Comparison of ENCODE assay signal across 28 cellular contexts in the genomic region with DNA sequence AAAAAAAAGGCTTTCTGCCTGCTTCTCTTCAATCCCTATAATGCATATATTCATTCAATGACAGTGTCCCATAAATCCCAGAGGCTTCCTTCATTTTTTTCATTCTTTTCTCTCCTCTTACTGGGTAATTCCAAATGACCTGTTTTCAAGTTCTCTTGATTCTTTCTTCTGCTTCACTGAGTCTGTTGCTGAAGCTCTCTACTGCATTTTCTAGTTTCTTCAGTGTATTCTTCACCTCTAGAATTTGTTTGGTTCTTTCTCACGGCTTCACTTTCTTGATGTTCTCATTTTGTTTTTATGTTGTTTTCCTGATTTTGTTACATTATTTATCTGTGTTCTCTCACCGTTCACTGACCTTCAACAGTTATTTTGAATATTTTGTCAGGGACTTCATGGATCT.
DNase-seq lines count a peak whose midpoint lies in the region; ATAC-seq, FAIRE-seq and TF ChIP-seq lines count a peak whose summit lies in the region.
"Had no signal": no experiment of that assay in that cellular context is flagged by ENCODE, and none has a peak within 500 bp of the region (broad histone marks: within the 10 kb centered on the region; RNA-seq: fewer than 3 reads in every experiment).

No MANE protein-coding gene starts in this region.

- 57% methylated on average over 2 of the region's 2 CpGs for WGBS in K562 (ENCODE audit: insufficient coverage, low coverage, missing lambda C conversion rate)

- DNase-seq in activated T-cell treated with anti-CD3 and anti-CD28 coated beads, Interleukin-2, amount 50 U/mL, for 72 hours: no peak
- DNase-seq in activated T-cell treated with anti-CD3 and anti-CD28 coated beads for 4 hours (no peak), KBM-7 (peak; percentile 21), OCI-LY7 (ENCODE audit: low spot score) (peak; percentile 2), K562 (ENCODE audit: extremely low read depth in 1 of 4, low spot score in 3 of 4) (no peak), Right ventricle myocardium inferior (ENCODE audit: missing footprints) (no peak), NCI-H510A (lab: John Stamatoyannopoulos, UW) (no peak)
- no peak for DNase-seq in activated T-helper 1 cell treated with anti-CD3 and anti-CD28 coated beads, Interleukin-12 subunit alpha, Interleukin-12 subunit beta, Interleukin-2, Interleukin-4 antibody, amounts not matched to agents 30 ng/mL and 10 ng/mL and 1 ng/mL, durations not matched to agents 14 hours and 24 hours and 36 hours (ENCODE audit: low spot score)
- DNase-seq: 8988T; ACHN; BE2C; C1 segment of cervical spinal cord; CD4-positive, alpha-beta memory T cell; CD4-positive, CD25-positive, alpha-beta regulatory T cell; CD8-positive, alpha-beta memory T cell; COR-L47; DMS 273 treated with DMSO at 0.1 percent for 48 hours; DMS153; DMS53; DMS79; DND-41; EL; GDM1 had no signal

- H3K4me3 ChIP-seq in OCI-LY7 (ENCODE audit: low read depth, low read length, poor library complexity, severe bottlenecking) (no peak overlapping the region), K562 (no peak overlapping the region)
- H3K4me3 ChIP-seq: BLaER1 had no signal

- H4K20me1 ChIP-seq in OCI-LY7 (ENCODE audit: insufficient read depth, low read length): no peaks in the 10 kb centered on the region
- H4K20me1 ChIP-seq in K562 (replicated peaks; ENCODE audit: control insufficient read depth, insufficient read depth, low read length): no peaks in the 10 kb centered on the region
- H4K20me1 ChIP-seq: BLaER1 had no signal

- TF ChIP-seq POLR2A in K562 (conservative IDR thresholded peaks at IDR 0.05): no peak

- intact Hi-C loops in OCI-LY7 (cut with micrococcal nuclease; ENCODE audit: unreplicated experiment) (no loop called here), K562 (cut with micrococcal nuclease) (no loop called here), Right ventricle myocardium inferior (cut with DNase I) (no loop called here)
- intact Hi-C loops in activated T-helper 1 cell treated with anti-CD3 and anti-CD28 coated beads, Interleukin-12 subunit alpha, Interleukin-12 subunit beta, Interleukin-2, Interleukin-4 antibody, amounts not matched to agents 30 ng/mL and 10 ng/mL and 1 ng/mL, durations not matched to agents 14 hours and 24 hours and 36 hours (cut with micrococcal nuclease): no loop called here

- ATAC-seq in activated T-cell treated with anti-CD3 and anti-CD28 coated beads, Interleukin-2, amount 50 U/mL, for 72 hours (replicated peaks in 1 of 2): no peak
- no peak for ATAC-seq in K562
- ATAC-seq in Right ventricle myocardium inferior: no peak

- H3K36me3 ChIP-seq in OCI-LY7 (ENCODE audit: insufficient read depth, low read length) (peaks cover 30% of the 10 kb centered on the region), K562 (ENCODE audit: control insufficient read depth, insufficient read depth, low read length) (peaks cover 11% of the 10 kb centered on the region; the same call in 2 of the 3 replicates)
- H3K36me3 ChIP-seq: BE2C had no signal

- H3K27ac Mint-ChIP-seq in activated T-cell treated with anti-CD3 and anti-CD28 coated beads, Interleukin-2, amount 50 U/mL, for 72 hours: peak overlapping the region; percentile 1
- H3K27ac Mint-ChIP-seq in activated T-helper 1 cell treated with anti-CD3 and anti-CD28 coated beads, Interleukin-12 subunit alpha, Interleukin-12 subunit beta, Interleukin-2, Interleukin-4 antibody, amounts not matched to agents 30 ng/mL and 10 ng/mL and 1 ng/mL, durations not matched to agents 14 hours and 24 hours and 36 hours: no peak overlapping the region
- H3K27ac Mint-ChIP-seq: CD14-positive monocyte; CD4-positive, CD25-positive, alpha-beta regulatory T cell had no signal

- no peak for TF ChIP-seq RAD21 in K562 (CRISPR knock-in tag; conservative IDR thresholded peaks at IDR 0.05 in 1 of 2, IDR thresholded peaks at IDR 0.05 in 1 of 2)

- no peak for FAIRE-seq in K562 (lab: Jason Lieb, UNC)
- FAIRE-seq: A204.1, GM12891, GM19239 had no signal

- H3K27ac ChIP-seq in OCI-LY7 (ENCODE audit: low read depth, low read length, poor library complexity, severe bottlenecking) (no peak overlapping the region), K562 (ENCODE audit: extremely low read depth, low read depth, low read length) (no peak overlapping the region)
- H3K27ac ChIP-seq: BLaER1 had no signal

- H3K4me1 Mint-ChIP-seq in activated T-cell treated with anti-CD3 and anti-CD28 coated beads, Interleukin-2, amount 50 U/mL, for 72 hours (ENCODE audit: low read depth): peaks cover 6% of the 10 kb centered on the region
- H3K4me1 Mint-ChIP-seq in activated T-helper 1 cell treated with anti-CD3 and anti-CD28 coated beads, Interleukin-12 subunit alpha, Interleukin-12 subunit beta, Interleukin-2, Interleukin-4 antibody, amounts not matched to agents 30 ng/mL and 10 ng/mL and 1 ng/mL, durations not matched to agents 14 hours and 24 hours and 36 hours (ENCODE audit: low read depth): no peaks in the 10 kb centered on the region
- H3K4me1 Mint-ChIP-seq: CD14-positive monocyte; CD4-positive, alpha-beta memory T cell; CD8-positive, alpha-beta memory T cell had no signal

- H3K27me3 ChIP-seq in K562 (ENCODE audit: control insufficient read depth in 2 of 2, insufficient read depth in 2 of 2, low read length in 2 of 2): no peaks in the 10 kb centered on the region
- H3K27me3 ChIP-seq: BE2C, BLaER1 had no signal

- H3K4me2 ChIP-seq in OCI-LY7 (ENCODE audit: low read length): no peak overlapping the region
- H3K4me2 ChIP-seq in K562 (ENCODE audit: insufficient read depth, low read length): no peak overlapping the region
- H3K4me2 ChIP-seq: BLaER1 had no signal

- H3K9me1 ChIP-seq in K562 (ENCODE audit: control insufficient read depth, insufficient read depth, low read length): no peaks in the 10 kb centered on the region

- H3K9ac ChIP-seq in K562 (ENCODE audit: insufficient read depth in 1 of 2, low read depth in 2 of 2, low read length in 2 of 2): no peak overlapping the region
- H3K9ac ChIP-seq: BLaER1 had no signal

- H2AFZ ChIP-seq in OCI-LY7 (ENCODE audit: low read length) (no peak overlapping the region), K562 (ENCODE audit: low read depth, low read length) (no peak overlapping the region)

- CTCF ChIA-PET in OCI-LY7 (lab: Charles Lee; ENCODE audit: unreplicated experiment): no interaction called here
- CTCF ChIA-PET in K562 (lab: Yijun Ruan, JAX; ENCODE audit: low intra/inter-chr PET ratio): no interaction called here

- H3K27me3 Mint-ChIP-seq in activated T-cell treated with anti-CD3 and anti-CD28 coated beads, Interleukin-2, amount 50 U/mL, for 72 hours (ENCODE audit: low read depth): no peaks in the 10 kb centered on the region
- H3K27me3 Mint-ChIP-seq in activated T-helper 1 cell treated with anti-CD3 and anti-CD28 coated beads, Interleukin-12 subunit alpha, Interleukin-12 subunit beta, Interleukin-2, Interleukin-4 antibody, amounts not matched to agents 30 ng/mL and 10 ng/mL and 1 ng/mL, durations not matched to agents 14 hours and 24 hours and 36 hours (ENCODE audit: insufficient read depth): no peaks in the 10 kb centered on the region
- H3K27me3 Mint-ChIP-seq: CD4-positive, alpha-beta memory T cell; CD4-positive, CD25-positive, alpha-beta regulatory T cell; CD8-positive, alpha-beta memory T cell had no signal

- TF ChIP-seq CTCF in OCI-LY7 (conservative IDR thresholded peaks at IDR 0.05; ENCODE audit: low read length) (no peak), K562 (IDR thresholded peaks at IDR 0.05 in 2 of 3, conservative IDR thresholded peaks at IDR 0.05 in 1 of 3; ENCODE audit: insufficient read depth in 2 of 3, low read depth in 1 of 3, low read length in 3 of 3) (no peak)

- POLR2A ChIA-PET in OCI-LY7 (lab: Charles Lee): interaction anchor here (0.6 kb wide), 2 partner anchors 624 to 861 kb away, joined by 3 read pairs; no protein-coding TSS in a partner anchor
- POLR2A ChIA-PET in K562 (lab: Yijun Ruan, JAX): no interaction called here

- in situ Hi-C loops in KBM-7 (cut with MboI; ENCODE audit: low pct_unique_long_range_greater_than_20kb, low sequenced_read_pairs) (no loop called here), K562 (cut with MboI) (no loop called here)

- no TSS peak for BruUV-seq in OCI-LY7 (replicated peaks; lab: Mats Ljungman, UMichigan)
- no TSS peak for BruUV-seq in K562 (replicated peaks; lab: Mats Ljungman, UMichigan)

- no peak overlapping the region for H3K4me3 Mint-ChIP-seq in activated T-cell treated with anti-CD3 and anti-CD28 coated beads, Interleukin-2, amount 50 U/mL, for 72 hours
- H3K4me3 Mint-ChIP-seq in activated T-helper 1 cell treated with anti-CD3 and anti-CD28 coated beads, Interleukin-12 subunit alpha, Interleukin-12 subunit beta, Interleukin-2, Interleukin-4 antibody, amounts not matched to agents 30 ng/mL and 10 ng/mL and 1 ng/mL, durations not matched to agents 14 hours and 24 hours and 36 hours: no peak overlapping the region
- H3K4me3 Mint-ChIP-seq: CD14-positive monocyte; CD4-positive, alpha-beta memory T cell; CD4-positive, CD25-positive, alpha-beta regulatory T cell; CD8-positive, alpha-beta memory T cell had no signal

- no peaks in the 10 kb centered on the region; the same call in 1 of the 2 replicates for H3K9me2 ChIP-seq in OCI-LY7 (ENCODE audit: insufficient read depth, low read length)

- no peaks in the 10 kb centered on the region for H3K4me1 ChIP-seq in OCI-LY7 (ENCODE audit: insufficient read depth, low read length, poor library complexity, severe bottlenecking)
- H3K4me1 ChIP-seq in K562 (replicated peaks in 1 of 2; ENCODE audit: control insufficient read depth in 2 of 2, insufficient read depth in 2 of 2, low read length in 2 of 2): no peaks in the 10 kb centered on the region
- H3K4me1 ChIP-seq: BE2C, BLaER1 had no signal

- 0 out of 2 replicates have a peak, but pooled peaks cover 9% of the 10 kb centered on the region for H3K9me3 ChIP-seq in OCI-LY7 (ENCODE audit: low read length)
- peaks cover 10% of the 10 kb centered on the region; the same call in 1 of the 2 replicates for H3K9me3 ChIP-seq in K562 (replicated peaks; ENCODE audit: control insufficient read depth, insufficient read depth, low read depth, low read length)
- H3K9me3 ChIP-seq: BE2C had no signal

- peaks cover 11% of the 10 kb centered on the region in 2 donors for H3K9me3 Mint-ChIP-seq in activated T-cell treated with anti-CD3 and anti-CD28 coated beads, Interleukin-2, amount 50 U/mL, for 72 hours
- H3K9me3 Mint-ChIP-seq in activated T-helper 1 cell treated with anti-CD3 and anti-CD28 coated beads, Interleukin-12 subunit alpha, Interleukin-12 subunit beta, Interleukin-2, Interleukin-4 antibody, amounts not matched to agents 30 ng/mL and 10 ng/mL and 1 ng/mL, durations not matched to agents 14 hours and 24 hours and 36 hours: peaks cover 27% of the 10 kb centered on the region

- no peaks in the 10 kb centered on the region for H3K79me2 ChIP-seq in OCI-LY7 (ENCODE audit: insufficient read depth, low read depth, low read length)
- H3K79me2 ChIP-seq in K562 (ENCODE audit: control insufficient read depth, insufficient read depth, low read length): no peaks in the 10 kb centered on the region

- TF ChIP-seq EP300 in K562 (IDR thresholded peaks at IDR 0.05; ENCODE audit: low read length): no peak

- H3K36me3 Mint-ChIP-seq in activated T-cell treated with anti-CD3 and anti-CD28 coated beads, Interleukin-2, amount 50 U/mL, for 72 hours (ENCODE audit: insufficient read depth in 2 of 2): peaks cover 16 to 37% of the 10 kb centered on the region in 2 donors
- peaks cover 49% of the 10 kb centered on the region for H3K36me3 Mint-ChIP-seq in activated T-helper 1 cell treated with anti-CD3 and anti-CD28 coated beads, Interleukin-12 subunit alpha, Interleukin-12 subunit beta, Interleukin-2, Interleukin-4 antibody, amounts not matched to agents 30 ng/mL and 10 ng/mL and 1 ng/mL, durations not matched to agents 14 hours and 24 hours and 36 hours (ENCODE audit: low read depth)

Comparison
In these comparisons a context has a peak if more than half of its experiments do, and no peak if none do; other contexts are left out.
1. DNase-seq: peak in KBM-7 (single experiment) and OCI-LY7 (single experiment); none in activated T-cell treated with anti-CD3 and anti-CD28 coated beads, Interleukin-2, amount 50 U/mL, for 72 hours (0 of 2), activated T-cell treated with anti-CD3 and anti-CD28 coated beads for 4 hours (single experiment), K562 (0 of 4), activated T-helper 1 cell treated with anti-CD3 and anti-CD28 coated beads, Interleukin-12 subunit alpha, Interleukin-12 subunit beta, Interleukin-2, Interleukin-4 antibody, amounts not matched to agents 30 ng/mL and 10 ng/mL and 1 ng/mL, durations not matched to agents 14 hours and 24 hours and 36 hours (single experiment), Right ventricle myocardium inferior (single experiment) and NCI-H510A (single experiment).